In genomic region chr22:30574095-30574981, GRCh38 we compare ENCODE assay signal across 9 cellular contexts. TPM values are rescaled to one million over a fixed set of nuclear protein-coding genes. Genes with fewer than 3 reads are reported as not detected.
DNase-seq lines count a peak whose midpoint lies in the region.
"Had no signal": no experiment of that assay in that cellular context is flagged by ENCODE, and none has a peak within 500 bp of the region (broad histone marks: within the 10 kb centered on the region; RNA-seq: fewer than 3 reads in every experiment).

Gene GAL3ST1 (minus strand): TSS chr22:30574665. CDS start chr22:30557392, 17,273 bp downstream.

- H2BK5ac ChIP-seq in neuronal stem cell (ENCODE audit: low read length) = peak within 1 kb of the TSS; percentile 91

- H2BK120ac ChIP-seq in neuronal stem cell (ENCODE audit: low read depth, low read length) = no peak within 1 kb of the TSS

- H3K79me2 ChIP-seq in ACC112 (ENCODE audit: control insufficient read depth, insufficient read depth, low read length, unreplicated experiment) = no peaks in the 10 kb centered on the region

- H3K23ac ChIP-seq in neuronal stem cell (ENCODE audit: low read depth, low read length, poor library complexity) = no peak within 1 kb of the TSS

- H3K9me3 ChIP-seq in neuronal stem cell (replicated peaks in 1 of 2; ENCODE audit: control insufficient read depth in 2 of 2, insufficient read depth in 1 of 2, low read depth in 1 of 2, low read length in 2 of 2) = no peaks in the 10 kb centered on the region

- no peak within 1 kb of the TSS for H4K8ac ChIP-seq in neuronal stem cell (ENCODE audit: low read depth, low read length)

- H2BK12ac ChIP-seq in neuronal stem cell (ENCODE audit: low read length) = peak within 1 kb of the TSS; percentile 75

- H3K4ac ChIP-seq in neuronal stem cell (ENCODE audit: low read length) = no peak within 1 kb of the TSS

- H3K79me1 ChIP-seq in neuronal stem cell (ENCODE audit: low read depth, low read length) = no peaks in the 10 kb centered on the region

- H3K4me1 ChIP-seq in ACC112 (ENCODE audit: control insufficient read depth, insufficient read depth, low read length, unreplicated experiment) (peaks cover 3% of the 10 kb centered on the region), neuronal stem cell (ENCODE audit: control insufficient read depth in 2 of 2, insufficient read depth in 1 of 2, low read depth in 1 of 2, low read length in 2 of 2) (peaks cover 0 to 12% of the 10 kb centered on the region in 2 donors)

- peak within 1 kb of the TSS; percentile 68 for H3K9ac ChIP-seq in neuronal stem cell (ENCODE audit: low read depth, low read length, poor library complexity)

- peak within 1 kb of the TSS; percentile 86 for H2BK15ac ChIP-seq in neuronal stem cell (ENCODE audit: low read length)

- no CpG with 5 or more reads among the region's 75 CpGs for WGBS in neuronal stem cell (ENCODE audit: extremely low coverage in 2 of 2, insufficient read length in 2 of 2, insufficient replicate concordance in 1 of 2), 2 donors

- H3K4me3 ChIP-seq in ACC112 (ENCODE audit: low read depth, low read length) (no peak within 1 kb of the TSS), neuronal stem cell (ENCODE audit: low read length in 2 of 2) (peak within 1 kb of the TSS in 1 of 2 donors; percentile 84)

- no peaks in the 10 kb centered on the region for H3K36me3 ChIP-seq in ACC112 (ENCODE audit: insufficient read depth, low read length)
- H3K36me3 ChIP-seq in neuronal stem cell (replicated peaks in 1 of 2; ENCODE audit: control insufficient read depth in 2 of 2, insufficient read depth in 2 of 2, low read length in 2 of 2) = peaks cover 33 to 39% of the 10 kb centered on the region in 2 donors

- peak within 1 kb of the TSS; percentile 94 for H3K18ac ChIP-seq in neuronal stem cell (ENCODE audit: low read length)

- DNase-seq in NCI-H2171 treated with DMSO at 0.1 percent for 48 hours (lab: John Stamatoyannopoulos, UW) (peak; percentile 35), glomerular visceral epithelial cell (ENCODE audit: extremely low spot score) (peak; percentile 45), neuronal stem cell (ENCODE audit: low spot score) (peak; percentile 45), SIG-M5 (lab: John Stamatoyannopoulos, UW) (no peak), dedifferentiated amniotic fluid mesenchymal stem cell (ENCODE audit: extremely low spot score) (no peak)
- DNase-seq in activated naive CD4-positive, alpha-beta T cell (lab: John Stamatoyannopoulos, UW) = no peak
- DNase-seq in activated CD4-positive, alpha-beta T cell treated with anti-CD3 and anti-CD28 coated beads for 48 hours = no peak
- DNase-seq: KG1 had no signal

- H2AK5ac ChIP-seq in neuronal stem cell (ENCODE audit: low read depth, low read length) = peak within 1 kb of the TSS; percentile 95

- peak within 1 kb of the TSS; percentile 100 for H3K4me2 ChIP-seq in neuronal stem cell (ENCODE audit: insufficient read depth, low read length, poor library complexity, severe bottlenecking)

- H2AFZ ChIP-seq in ACC112 (ENCODE audit: low read length, unreplicated experiment) (no peak within 1 kb of the TSS), neuronal stem cell (ENCODE audit: low read length) (no peak within 1 kb of the TSS)

- peak within 1 kb of the TSS; percentile 41; the same call in 1 of the 2 replicates for H3K27ac ChIP-seq in ACC112 (ENCODE audit: low read depth, low read length)
- H3K27ac ChIP-seq in neuronal stem cell (replicated peaks; ENCODE audit: low read length) = peak within 1 kb of the TSS; percentile 10

- no peaks in the 10 kb centered on the region for H3K27me3 ChIP-seq in ACC112 (ENCODE audit: insufficient read depth, low read length)
- peaks cover 0 to 3% (median 0%) of the 10 kb centered on the region in 3 experiments for H3K27me3 ChIP-seq in neuronal stem cell (ENCODE audit: control insufficient read depth in 3 of 3, insufficient read depth in 3 of 3, low read depth in 1 of 3, low read length in 3 of 3)

- H3K14ac ChIP-seq in neuronal stem cell (ENCODE audit: low read length) = peak within 1 kb of the TSS; percentile 58

- H4K91ac ChIP-seq in neuronal stem cell (ENCODE audit: low read depth, low read length, poor library complexity) = no peak within 1 kb of the TSS

RNA-seq across cellular contexts. Expression of gene GAL3ST1, which starts in this region (rescaled TPM):
- 13.1 TPM for polyA plus RNA-seq in neuronal stem cell (2013, experiment 1 of 2)
- 11.8 TPM for polyA plus RNA-seq in neuronal stem cell (2013, experiment 2 of 2)

Comparison
In these comparisons a context has a peak if more than half of its experiments do, and no peak if none do; other contexts are left out.
1. DNase-seq: peak in NCI-H2171 treated with DMSO at 0.1 percent for 48 hours (single experiment), glomerular visceral epithelial cell (single experiment) and neuronal stem cell (single experiment); none in activated naive CD4-positive, alpha-beta T cell (0 of 4), SIG-M5 (single experiment), dedifferentiated amniotic fluid mesenchymal stem cell (single experiment) and activated CD4-positive, alpha-beta T cell treated with anti-CD3 and anti-CD28 coated beads for 48 hours (single experiment).